32 cellular contexts compared by ENCODE assay signal in the genomic region with DNA sequence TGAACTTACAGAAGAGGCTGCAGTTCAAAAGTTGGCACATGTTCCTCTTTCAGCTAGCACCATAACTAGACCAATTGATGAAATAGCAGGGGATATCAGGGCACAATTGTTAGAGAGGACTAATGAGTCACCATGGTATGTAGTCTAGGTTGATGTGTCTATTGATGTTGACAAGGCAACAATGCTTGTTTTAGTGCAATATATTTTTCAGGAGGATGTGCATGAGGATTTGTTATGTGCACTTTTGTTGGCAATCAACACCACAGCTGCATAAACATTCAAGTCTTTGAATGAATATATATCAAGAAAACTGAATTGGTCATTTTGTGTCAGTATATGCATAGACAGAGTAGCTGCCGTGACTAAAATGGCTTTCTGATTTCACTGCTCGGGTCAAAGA.
"Had no signal": no experiment of that assay in that cellular context is flagged by ENCODE, and none has a peak within 500 bp of the region (broad histone marks: within the 10 kb centered on the region; RNA-seq: fewer than 3 reads in every experiment).

No MANE protein-coding gene starts in this region.

- FAIRE-seq: astrocyte, colon, endometrium, endothelial cell of umbilical vein had no signal

- H3K36me3 ChIP-seq: brain microvascular endothelial cell, esophagus squamous epithelium, gastrocnemius medialis, heart left ventricle, WERI-Rb-1 had no signal

- H3K9me3 ChIP-seq: esophagus squamous epithelium, gastrocnemius medialis, heart left ventricle had no signal

- H3K4me1 ChIP-seq: esophagus squamous epithelium, gastrocnemius medialis, heart left ventricle had no signal

- H3K27me3 ChIP-seq: brain microvascular endothelial cell, esophagus squamous epithelium, gastrocnemius medialis, heart left ventricle had no signal

- DNase-seq: activated B cell treated with CpG ODN at 0.5 μM for 24 hours; activated CD4-positive, alpha-beta memory T cell treated with anti-CD3 and anti-CD28 coated beads for 36 hours; activated CD4-positive, alpha-beta T cell treated with anti-CD3 and anti-CD28 coated beads, Interleukin-2, amount 10 ng/mL, durations not matched to agents 24 days and 14 days; activated CD8-positive, alpha-beta memory T cell treated with anti-CD3 and anti-CD28 coated beads, Interleukin-2, amount 50 U/mL, for 48 hours; activated CD8-positive, alpha-beta T cell treated with anti-CD3 and anti-CD28 coated beads, Interleukin-2, amount 10 ng/mL, durations not matched to agents 7 days and 5 days; activated effector memory CD4-positive, alpha-beta T cell treated with Interleukin-2 at 50 U/mL for 16 hours; activated gamma-delta T cell treated with Interleukin-2 at 50 U/mL for 16 hours; activated naive CD4-positive, alpha-beta T cell treated with anti-CD3 and anti-CD28 coated beads, Interleukin-2, amount 50 U/mL, for 16 hours; activated naive CD4-positive, alpha-beta T cell treated with Interleukin-2 at 50 U/mL for 16 hours; activated T-cell treated with anti-CD3 and anti-CD28 coated beads for 4 hours; activated T-cell treated with anti-CD3 and anti-CD28 coated beads, Interleukin-2, amount 50 U/mL, for 24 hours; amniotic stem cell; anterior cingulate cortex; brain microvascular endothelial cell; caudate nucleus; effector CD8-positive, alpha-beta T cell; esophagus squamous epithelium; foreskin fibroblast; gastrocnemius medialis; glutamatergic neuron; heart left ventricle; hypothalamus; T-helper 17 cell; T1000; WERI-Rb-1 had no signal

- ATAC-seq: activated CD4-positive, CD25-positive, alpha-beta regulatory T cell treated with anti-CD3 and anti-CD28 coated beads, Interleukin-2, amount 50 U/mL, for 24 hours; activated CD8-positive, alpha-beta T cell treated with anti-CD3 and anti-CD28 coated beads, Interleukin-2, amount 10 ng/mL, durations not matched to agents 7 days and 5 days; activated T-helper 17 cell treated with anti-CD3 and anti-CD28 coated beads, Interleukin-2, amount 50 U/mL, for 72 hours; gastrocnemius medialis; heart left ventricle; T-helper 17 cell had no signal

- H3K27ac ChIP-seq: brain microvascular endothelial cell, epithelial cell of prostate, esophagus squamous epithelium, gastrocnemius medialis, heart left ventricle, WERI-Rb-1 had no signal

- H3K4me3 ChIP-seq: esophagus squamous epithelium, gastrocnemius medialis, heart left ventricle had no signal
